1 cellular context compared by ENCODE assay signal in the genomic region with DNA sequence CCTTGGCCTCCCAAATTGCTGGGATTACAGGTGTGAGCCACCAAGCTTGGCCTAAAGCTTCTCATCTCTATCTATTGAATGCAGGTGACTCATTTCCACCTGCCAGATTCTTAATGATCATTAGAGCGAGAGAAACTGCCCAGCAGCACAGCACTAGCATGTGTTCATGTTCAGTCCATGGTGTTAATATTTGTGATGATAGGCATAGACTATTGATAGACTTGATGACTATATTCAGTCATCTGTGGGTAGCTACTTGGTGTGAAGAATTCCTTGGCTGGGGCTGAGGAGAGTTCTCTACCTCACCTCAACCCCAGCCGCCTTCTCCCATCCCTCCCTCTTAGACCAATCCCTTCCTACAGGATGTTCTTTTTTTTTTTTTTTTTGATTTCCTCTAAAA.
TF ChIP-seq lines count a peak whose summit lies in the region.

No MANE protein-coding gene starts in this region.

TF ChIP-seq in GM23338, 12 proteins besides CTCF, POLR2A, EP300 and RAD21:
- no peak for TF ChIP-seq ZNF114 (CRISPR knock-in tag; IDR thresholded peaks at IDR 0.05)
- TF ChIP-seq CREB1 (CRISPR knock-in tag; IDR thresholded peaks at IDR 0.05; ENCODE audit: low read depth), result no peak
- TF ChIP-seq, protein P1, sequence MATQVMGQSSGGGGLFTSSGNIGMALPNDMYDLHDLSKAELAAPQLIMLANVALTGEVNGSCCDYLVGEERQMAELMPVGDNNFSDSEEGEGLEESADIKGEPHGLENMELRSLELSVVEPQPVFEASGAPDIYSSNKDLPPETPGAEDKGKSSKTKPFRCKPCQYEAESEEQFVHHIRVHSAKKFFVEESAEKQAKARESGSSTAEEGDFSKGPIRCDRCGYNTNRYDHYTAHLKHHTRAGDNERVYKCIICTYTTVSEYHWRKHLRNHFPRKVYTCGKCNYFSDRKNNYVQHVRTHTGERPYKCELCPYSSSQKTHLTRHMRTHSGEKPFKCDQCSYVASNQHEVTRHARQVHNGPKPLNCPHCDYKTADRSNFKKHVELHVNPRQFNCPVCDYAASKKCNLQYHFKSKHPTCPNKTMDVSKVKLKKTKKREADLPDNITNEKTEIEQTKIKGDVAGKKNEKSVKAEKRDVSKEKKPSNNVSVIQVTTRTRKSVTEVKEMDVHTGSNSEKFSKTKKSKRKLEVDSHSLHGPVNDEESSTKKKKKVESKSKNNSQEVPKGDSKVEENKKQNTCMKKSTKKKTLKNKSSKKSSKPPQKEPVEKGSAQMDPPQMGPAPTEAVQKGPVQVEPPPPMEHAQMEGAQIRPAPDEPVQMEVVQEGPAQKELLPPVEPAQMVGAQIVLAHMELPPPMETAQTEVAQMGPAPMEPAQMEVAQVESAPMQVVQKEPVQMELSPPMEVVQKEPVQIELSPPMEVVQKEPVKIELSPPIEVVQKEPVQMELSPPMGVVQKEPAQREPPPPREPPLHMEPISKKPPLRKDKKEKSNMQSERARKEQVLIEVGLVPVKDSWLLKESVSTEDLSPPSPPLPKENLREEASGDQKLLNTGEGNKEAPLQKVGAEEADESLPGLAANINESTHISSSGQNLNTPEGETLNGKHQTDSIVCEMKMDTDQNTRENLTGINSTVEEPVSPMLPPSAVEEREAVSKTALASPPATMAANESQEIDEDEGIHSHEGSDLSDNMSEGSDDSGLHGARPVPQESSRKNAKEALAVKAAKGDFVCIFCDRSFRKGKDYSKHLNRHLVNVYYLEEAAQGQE (IDR thresholded peaks at IDR 0.05; ENCODE audit: unreplicated experiment), result no peak
- no peak for TF ChIP-seq EZH2phosphoT487 (IDR thresholded peaks at IDR 0.05; ENCODE audit: unreplicated experiment)
